ENCODE assay signal across 9 cellular contexts in genomic region chr18:12076424-12077140, GRCh38. TPM values are rescaled to one million over a fixed set of nuclear protein-coding genes. Genes with fewer than 3 reads are reported as not detected.
DNase-seq lines count a peak whose midpoint lies in the region; ATAC-seq, FAIRE-seq and TF ChIP-seq lines count a peak whose summit lies in the region.
"Had no signal": no experiment of that assay in that cellular context is flagged by ENCODE, and none has a peak within 500 bp of the region (broad histone marks: within the 10 kb centered on the region; RNA-seq: fewer than 3 reads in every experiment).

No MANE protein-coding gene starts in this region.

- H3K9me3 ChIP-seq in right lobe of liver, result no peaks in the 10 kb centered on the region

- 1% methylated on average over 9 of the region's 59 CpGs for whole genome bisulfite sequencing in right lobe of liver (ENCODE audit: insufficient coverage, low coverage, low lambda C conversion rate, missing lambda C conversion rate)

- H3K27me3 ChIP-seq in bronchial epithelial cell (ENCODE audit: control insufficient read depth, insufficient read depth, low read length) (no peaks in the 10 kb centered on the region), right lobe of liver (no peaks in the 10 kb centered on the region)

- no peak overlapping the region for H3K27ac ChIP-seq in right lobe of liver

- no peaks in the 10 kb centered on the region for H3K36me3 ChIP-seq in bronchial epithelial cell (ENCODE audit: control insufficient read depth, insufficient read depth, low read length)
- H3K36me3 ChIP-seq in right lobe of liver, result no peaks in the 10 kb centered on the region

- peak; percentile 34 for DNase-seq in AG08395 (ENCODE audit: low spot score)
- DNase-seq in HPDE6-E6E7 (ENCODE audit: extremely low spot score), result peak; percentile 27
- no peak for DNase-seq in bronchial epithelial cell (ENCODE audit: low read depth)
- no peak for DNase-seq in right lobe of liver
- DNase-seq in DMS79 (lab: John Stamatoyannopoulos, UW), result no peak

- intact Hi-C loops in right lobe of liver (cut with DNase I), result no loop called here

- no peak for TF ChIP-seq CTCF in bronchial epithelial cell (IDR thresholded peaks at IDR 0.05; ENCODE audit: insufficient read depth, low read length, severe bottlenecking)
- no peak for TF ChIP-seq CTCF in right lobe of liver (IDR thresholded peaks at IDR 0.05)

- H3K4me3 ChIP-seq in bronchial epithelial cell (ENCODE audit: low read depth, low read length) (peak overlapping the region; percentile 10), right lobe of liver (no peak overlapping the region)

- ATAC-seq in right lobe of liver, result peak; percentile 79 to 94 (median 88)
- no peak for ATAC-seq in HG03460 (IDR thresholded peaks at IDR 0.05; ENCODE audit: unreplicated experiment)
- no peak for ATAC-seq in HG02970 (IDR thresholded peaks at IDR 0.05; ENCODE audit: low FRiP score, unreplicated experiment)
- no peak for ATAC-seq in HG03175 (IDR thresholded peaks at IDR 0.05; ENCODE audit: unreplicated experiment)

- no peak for TF ChIP-seq POLR2A in right lobe of liver (IDR thresholded peaks at IDR 0.05)

- no peaks in the 10 kb centered on the region for H3K4me1 ChIP-seq in right lobe of liver

- FAIRE-seq in bronchial epithelial cell (lab: Jason Lieb, UNC), result no peak
- FAIRE-seq: GM18507 had no signal

RNA-seq across cellular contexts. Expression of gene ANKRD62, which starts 17.1 kb away (rescaled TPM):
- total RNA-seq in bronchial epithelial cell (under 0.01 and 0.13 TPM in 2 replicates), right lobe of liver (not detected)

Comparison
In these comparisons a context has a peak if more than half of its experiments do, and no peak if none do; other contexts are left out.
1. DNase-seq: peak in AG08395 (single experiment) and HPDE6-E6E7 (single experiment); none in bronchial epithelial cell (single experiment), right lobe of liver (0 of 3) and DMS79 (single experiment).
2. ATAC-seq: peak in right lobe of liver (4 of 4); none in HG03460 (single experiment), HG02970 (single experiment) and HG03175 (single experiment).